In genomic region chr1:161706483-161707347, GRCh38 we compare ENCODE assay signal across 8 cellular contexts. TPM values are rescaled to one million over a fixed set of nuclear protein-coding genes. Genes with fewer than 3 reads are reported as not detected.
DNase-seq lines count a peak whose midpoint lies in the region; ATAC-seq and TF ChIP-seq lines count a peak whose summit lies in the region.

FCRLA (plus strand) TSS chr1:161707229; CDS start chr1:161707265, 36 bp downstream.

- H3K36me3 ChIP-seq in right atrium auricular region (no peaks in the 10 kb centered on the region), thyroid gland (no peaks in the 10 kb centered on the region)

- no peaks in the 10 kb centered on the region for H3K27me3 ChIP-seq in right atrium auricular region
- H3K27me3 ChIP-seq in thyroid gland: no peaks in the 10 kb centered on the region

- DNase-seq in Right ventricle myocardium superior (no peak), right atrium auricular region (ENCODE audit: low spot score) (no peak), RPMI8226 (peak; percentile 60), left cardiac atrium (no peak), NCI-H1436 (lab: John Stamatoyannopoulos, UW) (no peak), thyroid gland (no peak)
- DNase-seq in activated CD4-positive, alpha-beta T cell treated with anti-CD3 and anti-CD28 coated beads for 48 hours: no peak

- H3K9me3 ChIP-seq in right atrium auricular region (no peaks in the 10 kb centered on the region), thyroid gland (no peaks in the 10 kb centered on the region)

- TF ChIP-seq POLR2A in thyroid gland (IDR thresholded peaks at IDR 0.05): no peak

- peaks cover 0 to 8% of the 10 kb centered on the region in 2 donors for H3K4me1 ChIP-seq in right atrium auricular region
- no peaks in the 10 kb centered on the region for H3K4me1 ChIP-seq in thyroid gland

- intact Hi-C loops in Right ventricle myocardium superior (cut with DNase I) (no loop called here), left cardiac atrium (cut with DNase I) (no loop called here), thyroid gland (cut with DNase I) (no loop called here)

- H3K4me3 ChIP-seq in right atrium auricular region (no peak within 1 kb of the TSS), thyroid gland (replicated peaks in 1 of 3) (no peak within 1 kb of the TSS)

- H3K27ac ChIP-seq in right atrium auricular region (peak within 1 kb of the TSS in 1 of 2 donors; percentile 71), thyroid gland (no peak within 1 kb of the TSS)

- TF ChIP-seq CTCF in right atrium auricular region (IDR thresholded peaks at IDR 0.05): no peak
- no peak for TF ChIP-seq CTCF in thyroid gland (IDR thresholded peaks at IDR 0.05)

- peak; percentile 76 for ATAC-seq in Right ventricle myocardium superior (ENCODE audit: poor library complexity)
- ATAC-seq in HG02973 (IDR thresholded peaks at IDR 0.05; ENCODE audit: unreplicated experiment): peak; percentile 75
- peak; percentile 85 to 93 for ATAC-seq in left cardiac atrium

- 52 to 60% methylated on average over 4 of the region's 4 CpGs for WGBS in thyroid gland, 2 donors

RNA-seq across cellular contexts. Expression of gene FCRLA, which starts in this region (rescaled TPM):
- total RNA-seq in Right ventricle myocardium superior (not detected), right atrium auricular region (under 1 TPM in 1 of 2 donors, not detected in 1; 0.20 TPM), left cardiac atrium (under 1 TPM in 1 of 2 donors, not detected in 1; 0.12 TPM), thyroid gland (not detected)

Comparison
In these comparisons a context has a peak if more than half of its experiments do, and no peak if none do; other contexts are left out.
1. Peak in ATAC-seq in Right ventricle myocardium superior; RNA of the gene not detected or under 1 TPM.
2. Peak in ATAC-seq in left cardiac atrium; RNA of the gene not detected or under 1 TPM.